ENCODE assay signal across 10 cellular contexts in genomic region chr1:6859415-6860343, GRCh38.
DNase-seq lines count a peak whose midpoint lies in the region; ATAC-seq and TF ChIP-seq lines count a peak whose summit lies in the region.
"Had no signal": no experiment of that assay in that cellular context is flagged by ENCODE, and none has a peak within 500 bp of the region (broad histone marks: within the 10 kb centered on the region; RNA-seq: fewer than 3 reads in every experiment).

No MANE protein-coding gene starts in this region.

- CTCF ChIA-PET in PC-9 (lab: Charles Lee) = no interaction called here

- no peaks in the 10 kb centered on the region for H3K36me3 ChIP-seq in PC-9 (ENCODE audit: low read depth)
- H3K36me3 ChIP-seq: ovary had no signal

- no peaks in the 10 kb centered on the region for H4K20me1 ChIP-seq in PC-9 (ENCODE audit: insufficient read depth)

- intact Hi-C loops in PC-9 (cut with micrococcal nuclease; ENCODE audit: unreplicated experiment) = loop anchor here (2.0 kb wide), 1 partner anchor 65 kb away; no protein-coding TSS in a partner anchor

- ATAC-seq in omental fat pad (ENCODE audit: low FRiP score) = peak; percentile 62
- no peak for ATAC-seq in GM18867 (IDR thresholded peaks at IDR 0.05; ENCODE audit: unreplicated experiment)
- no peak for ATAC-seq in HG03039 (IDR thresholded peaks at IDR 0.05; ENCODE audit: unreplicated experiment)

- H3K4me3 ChIP-seq in PC-9 (no peak overlapping the region), epithelial cell of proximal tubule (ENCODE audit: low read depth, low read length) (no peak overlapping the region)
- H3K4me3 ChIP-seq: ovary had no signal

- DNase-seq in DMS53 treated with DMSO at 0.1 percent for 48 hours (lab: John Stamatoyannopoulos, UW; ENCODE audit: unreplicated experiment) = peak; percentile 68
- peak; percentile 32 to 88 for DNase-seq in PC-9
- peak; percentile 72 for DNase-seq in epithelial cell of proximal tubule (ENCODE audit: low read depth)
- DNase-seq in omental fat pad (ENCODE audit: low spot score) = no peak
- DNase-seq in NCI-H2171 (lab: John Stamatoyannopoulos, UW) = no peak
- no peak for DNase-seq in activated CD4-positive, alpha-beta T cell treated with anti-CD3 and anti-CD28 coated beads, Interleukin-2, amount 50 U/mL, for 4 hours
- DNase-seq: anterior cingulate cortex had no signal

- H3K27me3 ChIP-seq in PC-9 (ENCODE audit: insufficient read depth, low read depth) = no peaks in the 10 kb centered on the region
- H3K27me3 ChIP-seq: ovary had no signal

- TF ChIP-seq CTCF in PC-9 (conservative IDR thresholded peaks at IDR 0.05) (no peak), epithelial cell of proximal tubule (conservative IDR thresholded peaks at IDR 0.05; ENCODE audit: low read depth, low read length) (no peak), omental fat pad (IDR thresholded peaks at IDR 0.05) (no peak)

- H3F3A ChIP-seq in PC-9 (ENCODE audit: insufficient read depth, low read depth) = peaks cover 23% of the 10 kb centered on the region

- POLR2A ChIA-PET in PC-9 (lab: Charles Lee; ENCODE audit: unreplicated experiment) = interaction anchor here (0.6 to 1.1 kb wide), 2 partner anchors 74 to 867 kb away, joined by 3 to 4 read pairs; partner anchors contain the start of gene CAMTA1

- BruUV-seq in PC-9 (replicated peaks; lab: Mats Ljungman, UMichigan) = no TSS peak

- H3K79me2 ChIP-seq in PC-9 (ENCODE audit: low read depth) = 0 out of 2 replicates have a peak, but pooled peaks cover 4% of the 10 kb centered on the region

- no peak overlapping the region for H2AFZ ChIP-seq in PC-9

- H3K9me2 ChIP-seq in PC-9 (ENCODE audit: insufficient read depth) = no peaks in the 10 kb centered on the region

- peaks cover 22% of the 10 kb centered on the region for H3K4me1 ChIP-seq in PC-9 (replicated peaks; ENCODE audit: insufficient read depth)

- H3K27ac ChIP-seq in PC-9 = peak overlapping the region; percentile 82
- H3K27ac ChIP-seq: ovary had no signal

- H3K9me3 ChIP-seq in PC-9 (ENCODE audit: insufficient read depth, low read depth) = peaks cover 2% of the 10 kb centered on the region; the same call in 1 of the 2 replicates
- H3K9me3 ChIP-seq: ovary had no signal

- H3K4me2 ChIP-seq in PC-9 = peak overlapping the region; percentile 59

Comparison
In these comparisons a context has a peak if more than half of its experiments do, and no peak if none do; other contexts are left out.
1. DNase-seq: peak in DMS53 treated with DMSO at 0.1 percent for 48 hours (single experiment), PC-9 (2 of 2) and epithelial cell of proximal tubule (single experiment); none in omental fat pad (single experiment), NCI-H2171 (single experiment) and activated CD4-positive, alpha-beta T cell treated with anti-CD3 and anti-CD28 coated beads, Interleukin-2, amount 50 U/mL, for 4 hours (0 of 2).